In genomic region chr17:83050651-83051422, GRCh38 we compare ENCODE assay signal across 7 cellular contexts. TPM values are rescaled to one million over a fixed set of nuclear protein-coding genes. Genes with fewer than 3 reads are reported as not detected.
DNase-seq lines count a peak whose midpoint lies in the region; ATAC-seq, FAIRE-seq and TF ChIP-seq lines count a peak whose summit lies in the region.

No MANE protein-coding gene starts in this region.

- no CpG with 5 or more reads among the region's 57 CpGs for WGBS in H9 (ENCODE audit: extremely low coverage, insufficient read length, low lambda C conversion rate)
- 29 to 30% methylated on average over 33 to 34 of the region's 57 CpGs for WGBS in esophagus squamous epithelium, 2 donors

- peaks cover 20% of the 10 kb centered on the region; the same call in 1 of the 2 replicates for H3F3A ChIP-seq in PC-9 (ENCODE audit: insufficient read depth, low read depth)

- H2AFZ ChIP-seq in H9 (ENCODE audit: low read length) (no peak overlapping the region), PC-9 (peak overlapping the region; percentile 80), parathyroid adenoma (peak overlapping the region; percentile 97)

- H3K79me2 ChIP-seq in H9 (ENCODE audit: insufficient read depth, low read length) = no peaks in the 10 kb centered on the region
- no peaks in the 10 kb centered on the region for H3K79me2 ChIP-seq in PC-9 (ENCODE audit: low read depth)
- no peaks in the 10 kb centered on the region for H3K79me2 ChIP-seq in parathyroid adenoma

- no peak overlapping the region for H3T11ph ChIP-seq in H9 (ENCODE audit: low read length)

- H4K20me1 ChIP-seq in H9 (ENCODE audit: control insufficient read depth, insufficient read depth, insufficient read length) = no peaks in the 10 kb centered on the region
- H4K20me1 ChIP-seq in PC-9 (ENCODE audit: insufficient read depth) = no peaks in the 10 kb centered on the region

- peak overlapping the region; percentile 22 for H3K18ac ChIP-seq in H9 (ENCODE audit: insufficient read length, low read depth, low read length)

- no peak overlapping the region for H2BK120ac ChIP-seq in H9 (ENCODE audit: low read depth, low read length, poor library complexity, severe bottlenecking)

- TF ChIP-seq CTCF in H9 (conservative IDR thresholded peaks at IDR 0.05) = no peak
- no peak for TF ChIP-seq CTCF in PC-9 (conservative IDR thresholded peaks at IDR 0.05)
- TF ChIP-seq CTCF in esophagus squamous epithelium (IDR thresholded peaks at IDR 0.05) = peak in 1 of 6 experiments; percentile 3
- no peak for TF ChIP-seq CTCF in parathyroid adenoma (IDR thresholded peaks at IDR 0.05)

- peak overlapping the region; percentile 70 to 88 for H3K4me3 Mint-ChIP-seq in H9

- no peak overlapping the region for H2BK5ac ChIP-seq in H9 (ENCODE audit: insufficient read length, low read length)

- H2BK20ac ChIP-seq in H9 (ENCODE audit: low read depth, low read length, poor library complexity, severe bottlenecking) = no peak overlapping the region

- no peaks in the 10 kb centered on the region for H3K9me2 ChIP-seq in PC-9 (ENCODE audit: insufficient read depth)

- H3K9me3 ChIP-seq in H9 (ENCODE audit: control insufficient read depth, low read depth, low read length) = no peaks in the 10 kb centered on the region
- H3K9me3 ChIP-seq in PC-9 (ENCODE audit: insufficient read depth, low read depth) = peaks cover 7% of the 10 kb centered on the region; the same call in 1 of the 2 replicates
- no peaks in the 10 kb centered on the region for H3K9me3 ChIP-seq in esophagus squamous epithelium
- H3K9me3 ChIP-seq in parathyroid adenoma (ENCODE audit: control insufficient read depth, low read length) = no peaks in the 10 kb centered on the region

- no peaks in the 10 kb centered on the region for H3K23me2 ChIP-seq in H9 (ENCODE audit: insufficient read length, low read depth, low read length, poor library complexity, severe bottlenecking)

- no peak overlapping the region for H4K91ac ChIP-seq in H9 (ENCODE audit: insufficient read length, low read depth, low read length)

- H3K9me3 Mint-ChIP-seq in H9 = peaks cover 7 to 8% of the 10 kb centered on the region in 2 experiments

- intact Hi-C loops in PC-9 (cut with micrococcal nuclease; ENCODE audit: unreplicated experiment) (no loop called here), esophagus squamous epithelium (cut with DNase I) (no loop called here)

- CTCF ChIA-PET in PC-9 (lab: Charles Lee) = no interaction called here

- H3K14ac ChIP-seq in H9 (ENCODE audit: insufficient read depth, low read length) = peak overlapping the region; percentile 85; the same call in 1 of the 2 replicates

- no peak overlapping the region for H2AK5ac ChIP-seq in H9 (ENCODE audit: insufficient read length, low read length)

- H3K4me3 ChIP-seq in PC-9 (peak overlapping the region; percentile 66), esophagus squamous epithelium (peak overlapping the region; percentile 55 to 86 (median 66)), parathyroid adenoma (ENCODE audit: low read depth, low read length) (peak overlapping the region; percentile 92)

- no TSS peak for BruUV-seq in PC-9 (replicated peaks; lab: Mats Ljungman, UMichigan)

- no peak overlapping the region for H2BK15ac ChIP-seq in H9 (ENCODE audit: low read depth, low read length)

- H3K4me2 ChIP-seq in H9 (ENCODE audit: insufficient read depth, insufficient read length, low read length) (peak overlapping the region; percentile 60), PC-9 (peak overlapping the region; percentile 69), parathyroid adenoma (ENCODE audit: low read length) (peak overlapping the region; percentile 99)

- H3K4ac ChIP-seq in H9 (ENCODE audit: low read depth, low read length) = no peak overlapping the region

- H3K23ac ChIP-seq in H9 (ENCODE audit: insufficient read length, low read depth, low read length) = no peak overlapping the region

- H3K4me1 ChIP-seq in H9 (ENCODE audit: insufficient read depth, low read length) (no peaks in the 10 kb centered on the region; the same call in 1 of the 2 replicates), PC-9 (replicated peaks; ENCODE audit: insufficient read depth) (peaks cover 25% of the 10 kb centered on the region), esophagus squamous epithelium (peaks cover 25 to 54% (median 27%) of the 10 kb centered on the region in 3 donors), parathyroid adenoma (peaks cover 5% of the 10 kb centered on the region)

- no peak for FAIRE-seq in frontal cortex (lab: Jason Lieb, UNC)

- no peaks in the 10 kb centered on the region for H3K27me3 ChIP-seq in H9 (ENCODE audit: insufficient read depth, low read length)
- no peaks in the 10 kb centered on the region for H3K27me3 ChIP-seq in PC-9 (ENCODE audit: insufficient read depth, low read depth)
- no peaks in the 10 kb centered on the region for H3K27me3 ChIP-seq in esophagus squamous epithelium
- H3K27me3 ChIP-seq in parathyroid adenoma (ENCODE audit: control insufficient read depth, insufficient read depth, low read length) = no peaks in the 10 kb centered on the region

- DNase-seq in H9 (peak; percentile 76), PC-9 (no peak), esophagus squamous epithelium (lab: John Stamatoyannopoulos, UW) (no peak), frontal cortex (ENCODE audit: low spot score in 2 of 2) (no peak)

- no peak overlapping the region for H4K5ac ChIP-seq in H9 (ENCODE audit: insufficient read length, low read depth, low read length)

- H3K9ac ChIP-seq in H9 (ENCODE audit: extremely low read depth, insufficient read length, low read length) = no peak overlapping the region
- peak overlapping the region; percentile 34 for H3K9ac ChIP-seq in parathyroid adenoma

- H3K27ac ChIP-seq in H9 (ENCODE audit: insufficient read length, low read depth, low read length) = no peak overlapping the region
- H3K27ac ChIP-seq in PC-9 = peak overlapping the region; percentile 44; the same call in 1 of the 2 replicates
- H3K27ac ChIP-seq in esophagus squamous epithelium = peak overlapping the region; percentile 79 to 91 (median 87)
- H3K27ac ChIP-seq in parathyroid adenoma = peak overlapping the region; percentile 78

- H4K8ac ChIP-seq in H9 (replicated peaks; ENCODE audit: insufficient read length, low read depth, low read length) = no peak overlapping the region

- no peak overlapping the region for H2BK12ac ChIP-seq in H9 (ENCODE audit: insufficient read length, low read depth, low read length)

- H3K36me3 ChIP-seq in PC-9 (ENCODE audit: low read depth) (no peaks in the 10 kb centered on the region), esophagus squamous epithelium (peaks cover 0 to 13% (median 0%) of the 10 kb centered on the region in 3 donors), parathyroid adenoma (ENCODE audit: control insufficient read depth, insufficient read depth, low read length) (no peaks in the 10 kb centered on the region)

- H3K27ac Mint-ChIP-seq in H9 = peak overlapping the region in 1 of 3 experiments; percentile 72; a peak in 2 of 7 replicates

- H3K27me3 Mint-ChIP-seq in H9 (ENCODE audit: low read depth) = no peaks in the 10 kb centered on the region; the same call in none of the 2 replicates

- H3K36me3 Mint-ChIP-seq in H9 (ENCODE audit: insufficient read depth in 1 of 3, low read depth in 3 of 3) = peaks cover 16 to 22% (median 18%) of the 10 kb centered on the region in 3 experiments

- no peak for TF ChIP-seq POLR2A in esophagus squamous epithelium (IDR thresholded peaks at IDR 0.05)

- no peak overlapping the region for H3K56ac ChIP-seq in H9 (ENCODE audit: insufficient read length, low read depth, low read length)

- no peak for ATAC-seq in HG02840 (IDR thresholded peaks at IDR 0.05; ENCODE audit: low FRiP score, unreplicated experiment)
- no peak for ATAC-seq in GM21619 (IDR thresholded peaks at IDR 0.05; ENCODE audit: unreplicated experiment)

- H3K4me1 Mint-ChIP-seq in H9 = peaks cover 4 to 9% of the 10 kb centered on the region in 2 experiments

- no peaks in the 10 kb centered on the region for H3K79me1 ChIP-seq in H9 (ENCODE audit: insufficient read depth, low read depth, low read length, poor library complexity, severe bottlenecking)

- POLR2A ChIA-PET in PC-9 (lab: Charles Lee; ENCODE audit: unreplicated experiment) = interaction anchor here (0.7 kb wide), 1 partner anchor 142 kb away, joined by 3 read pairs; no protein-coding TSS in a partner anchor

RNA-seq across cellular contexts. Expression of gene METRNL, which starts 28.6 kb away (rescaled TPM):
- total RNA-seq in H9 (2021) (19.4 and 21.4 TPM in 2 replicates), PC-9 (2021) (44.6 and 61.7 TPM in 2 replicates), esophagus squamous epithelium (100 to 1,000 TPM in 1 of 4 donors, 10 to 100 TPM in 3; 80.3 to 137 (median 87.7) TPM), frontal cortex (45.2 TPM)
